25 cellular contexts compared by ENCODE assay signal in genomic region chr19:19300613-19301012, GRCh38. TPM values are rescaled to one million over a fixed set of nuclear protein-coding genes. Genes with fewer than 3 reads are reported as not detected.
A peak's percentile ranks its signal among the peaks of the same experiment; 100 is the strongest.
DNase-seq lines count a peak whose midpoint lies in the region; ATAC-seq, FAIRE-seq and TF ChIP-seq lines count a peak whose summit lies in the region.
"Had no signal": no experiment of that assay in that cellular context is flagged by ENCODE, and none has a peak within 500 bp of the region (broad histone marks: within the 10 kb centered on the region; RNA-seq: fewer than 3 reads in every experiment).

No MANE protein-coding gene starts in this region.

- POLR2A ChIA-PET in HEK293T (lab: Yijun Ruan, JAX): no interaction called here
- POLR2A ChIA-PET in RWPE1 (lab: Yijun Ruan, JAX; ENCODE audit: low non-redundant PET): no interaction called here

- CTCF ChIA-PET in HEK293T (lab: Yijun Ruan, JAX): no interaction called here
- CTCF ChIA-PET in RWPE1 (lab: Yijun Ruan, JAX): no interaction called here

- no peak for TF ChIP-seq CTCF in RWPE1 (conservative IDR thresholded peaks at IDR 0.05; ENCODE audit: low read depth)

- 0 out of 2 replicates have a peak overlapping the region, but pooled peaks have one; percentile 0 for H3K27ac ChIP-seq in RWPE1
- H3K27ac ChIP-seq: 22Rv1, A549, BLaER1 had no signal

- no peak for TF ChIP-seq POLR2A in GM12891 (IDR thresholded peaks at IDR 0.05; ENCODE audit: low read depth, low read length)

- DNase-seq in AG20443 (ENCODE audit: low spot score): peak; percentile 7
- peak; percentile 11 for DNase-seq in GM12891 (ENCODE audit: insufficient read length, low spot score)
- peak; percentile 5 for DNase-seq in HEK293T (ENCODE audit: extremely low spot score)
- DNase-seq in RWPE1 (ENCODE audit: low spot score): no peak
- DNase-seq in COR-L47 (lab: John Stamatoyannopoulos, UW): no peak
- no peak for DNase-seq in kidney tubule cell (ENCODE audit: low spot score)
- no peak for DNase-seq in NCI-H2029 (lab: John Stamatoyannopoulos, UW)
- DNase-seq: BE2C; C1 segment of cervical spinal cord; Caco-2; Calu3; CD4-positive, alpha-beta memory T cell; CD4-positive, CD25-positive, alpha-beta regulatory T cell; CD8-positive, alpha-beta memory T cell; DMS79 treated with DMSO at 0.1 percent for 48 hours; GF-D8 had no signal

- no peak for ATAC-seq in HG03045 (IDR thresholded peaks at IDR 0.05; ENCODE audit: unreplicated experiment)
- ATAC-seq: A549, GM12878 had no signal

- FAIRE-seq in GM12891 (lab: Jason Lieb, UNC): no peak
- FAIRE-seq: A549, D721Med, G401.6, GM12878, GM19239 had no signal

TF ChIP-seq in GM12891, 5 proteins besides CTCF, POLR2A, EP300 and RAD21:
- TF ChIP-seq POLR2AphosphoS5 (IDR thresholded peaks at IDR 0.05; ENCODE audit: low read depth, low read length) (no peak), PAX5 (IDR thresholded peaks at IDR 0.05; ENCODE audit: insufficient read depth, low read length, severe bottlenecking) (no peak), SPI1 (IDR thresholded peaks at IDR 0.05; ENCODE audit: low read depth, low read length) (no peak), POU2F2 (IDR thresholded peaks at IDR 0.05; ENCODE audit: low read depth, low read length) (no peak)

TF ChIP-seq in HEK293T, 16 proteins besides CTCF, POLR2A, EP300 and RAD21:
- TF ChIP-seq ELF4 (IDR thresholded peaks at IDR 0.05): no peak
- no peak for TF ChIP-seq NFRKB (IDR thresholded peaks at IDR 0.05)
- TF ChIP-seq FOXK2 (IDR thresholded peaks at IDR 0.05): no peak
- no peak for TF ChIP-seq L3MBTL2 (conservative IDR thresholded peaks at IDR 0.05)
- no peak for TF ChIP-seq HDGF (IDR thresholded peaks at IDR 0.05; ENCODE audit: borderline replicate concordance)
- TF ChIP-seq TARDBP (IDR thresholded peaks at IDR 0.05): no peak
- no peak for TF ChIP-seq FOXA1 (IDR thresholded peaks at IDR 0.05)
- TF ChIP-seq LEF1 (IDR thresholded peaks at IDR 0.05; ENCODE audit: borderline replicate concordance): no peak
- no peak for TF ChIP-seq CTBP1 (IDR thresholded peaks at IDR 0.05; ENCODE audit: borderline replicate concordance)
- TF ChIP-seq PKNOX1 (IDR thresholded peaks at IDR 0.05): no peak
- no peak for TF ChIP-seq SP1 (IDR thresholded peaks at IDR 0.05)
- no peak for TF ChIP-seq FOXM1 (IDR thresholded peaks at IDR 0.05; ENCODE audit: borderline replicate concordance)
- TF ChIP-seq ARNT (IDR thresholded peaks at IDR 0.05): no peak
- TF ChIP-seq SUZ12 (IDR thresholded peaks at IDR 0.05): no peak
- TF ChIP-seq ZNF384 (IDR thresholded peaks at IDR 0.05): no peak
- TF ChIP-seq BHLHE40 (IDR thresholded peaks at IDR 0.05; ENCODE audit: borderline replicate concordance): no peak

RNA-seq across cellular contexts. Expression of gene SUGP1, which starts 19.7 kb away (rescaled TPM):
- 36.4 TPM for polyA plus RNA-seq in GM12891 (2012; ENCODE audit: low read depth, missing spikeins)

RNA-seq across cellular contexts. Expression of gene MAU2, which starts 20.0 kb away (rescaled TPM):
- 17.0 TPM for polyA plus RNA-seq in GM12891 (2012; ENCODE audit: low read depth, missing spikeins)

RNA-seq across cellular contexts. Expression of gene TM6SF2, which starts 27.5 kb away (rescaled TPM):
- not detected for polyA plus RNA-seq in GM12891 (2012; ENCODE audit: low read depth, missing spikeins)
- polyA plus RNA-seq: CD14-positive monocyte; CD4-positive, alpha-beta memory T cell; CD4-positive, CD25-positive, alpha-beta regulatory T cell; CD8-positive, alpha-beta memory T cell; GM12878 had no signal

Comparison
In these comparisons a context has a peak if more than half of its experiments do, and no peak if none do; other contexts are left out.
1. DNase-seq: peak in AG20443 (single experiment), GM12891 (single experiment) and HEK293T (single experiment); none in RWPE1 (single experiment), COR-L47 (single experiment), kidney tubule cell (single experiment) and NCI-H2029 (single experiment).